17 cellular contexts compared by ENCODE assay signal in genomic region chr6:52523363-52524207, GRCh38. TPM values are rescaled to one million over a fixed set of nuclear protein-coding genes. Genes with fewer than 3 reads are reported as not detected.
DNase-seq lines count a peak whose midpoint lies in the region; ATAC-seq, FAIRE-seq and TF ChIP-seq lines count a peak whose summit lies in the region.
"Had no signal": no experiment of that assay in that cellular context is flagged by ENCODE, and none has a peak within 500 bp of the region (broad histone marks: within the 10 kb centered on the region; RNA-seq: fewer than 3 reads in every experiment).

No MANE protein-coding gene starts in this region.

- no peaks in the 10 kb centered on the region for H3K9me2 ChIP-seq in OCI-LY1 (ENCODE audit: low read depth, low read length)

- CTCF ChIA-PET in HEK293 (lab: Yijun Ruan, JAX): interaction anchor here (0.6 to 1.9 kb wide), 7 partner anchors 20 to 148 kb away, joined by 3 to 5 read pairs (median 3); no protein-coding TSS in a partner anchor

- no peaks in the 10 kb centered on the region for H3K9me3 ChIP-seq in HEK293 (ENCODE audit: control insufficient read depth, insufficient read depth, low read depth, low read length)
- H3K9me3 ChIP-seq in OCI-LY1 (ENCODE audit: low read length): no peaks in the 10 kb centered on the region
- no peaks in the 10 kb centered on the region for H3K9me3 ChIP-seq in neural progenitor cell (ENCODE audit: low read depth)
- no peaks in the 10 kb centered on the region for H3K9me3 ChIP-seq in upper lobe of left lung
- H3K9me3 ChIP-seq: right atrium auricular region had no signal

- H3K27me3 Mint-ChIP-seq in neural progenitor cell (ENCODE audit: insufficient read depth, low read depth) (peaks cover 6% of the 10 kb centered on the region), type B pancreatic cell (no peaks in the 10 kb centered on the region)

- no peak for TF ChIP-seq POLR2A in upper lobe of left lung (IDR thresholded peaks at IDR 0.05)

- peaks cover 9% of the 10 kb centered on the region for H3K79me2 ChIP-seq in OCI-LY1 (ENCODE audit: insufficient read depth, low read length)
- no peaks in the 10 kb centered on the region for H3K79me2 ChIP-seq in neural progenitor cell (ENCODE audit: low read depth)

- DNase-seq in bronchial epithelial cell (ENCODE audit: low read depth): peak; percentile 45
- no peak for DNase-seq in neural progenitor cell (ENCODE audit: low spot score)
- no peak for DNase-seq in upper lobe of left lung
- no peak for DNase-seq in NCI-H187 (lab: John Stamatoyannopoulos, UW)
- DNase-seq in type B pancreatic cell (ENCODE audit: extremely low spot score, unreplicated experiment): no peak
- DNase-seq: activated naive CD4-positive, alpha-beta T cell treated with anti-CD3 and anti-CD28 coated beads for 36 hours; GF-D8; GOT3; NCI-H1694 treated with DMSO at 0.1 percent for 48 hours; NCI-H510A treated with DMSO at 0.1 percent for 48 hours had no signal

- TF ChIP-seq CTCF in HEK293 (tag by site-specific recombination; IDR thresholded peaks at IDR 0.05) (no peak), OCI-LY1 (IDR thresholded peaks at IDR 0.05; ENCODE audit: low read length) (no peak), bronchial epithelial cell (IDR thresholded peaks at IDR 0.05; ENCODE audit: insufficient read depth, low read length, severe bottlenecking) (no peak), neural progenitor cell (IDR thresholded peaks at IDR 0.05) (no peak), upper lobe of left lung (IDR thresholded peaks at IDR 0.05) (no peak), type B pancreatic cell (conservative IDR thresholded peaks at IDR 0.05) (no peak)

- H3K27me3 ChIP-seq in OCI-LY1 (ENCODE audit: insufficient read depth, low read length): no peaks in the 10 kb centered on the region
- no peaks in the 10 kb centered on the region for H3K27me3 ChIP-seq in bronchial epithelial cell (ENCODE audit: control insufficient read depth, insufficient read depth, low read length)
- H3K27me3 ChIP-seq in neural progenitor cell: no peaks in the 10 kb centered on the region
- H3K27me3 ChIP-seq in upper lobe of left lung: no peaks in the 10 kb centered on the region
- H3K27me3 ChIP-seq: cardiac muscle cell, hepatocyte, right atrium auricular region had no signal

- POLR2A ChIA-PET in HEK293 (lab: Yijun Ruan, JAX): interaction anchor here (1.3 to 1.4 kb wide), 2 partner anchors 13 to 20 kb away, joined by 3 read pairs; no protein-coding TSS in a partner anchor

- H4K20me1 ChIP-seq in OCI-LY1 (ENCODE audit: insufficient read depth, low read length): no peaks in the 10 kb centered on the region
- no peaks in the 10 kb centered on the region for H4K20me1 ChIP-seq in neural progenitor cell (ENCODE audit: low read depth)

- H3K4me3 ChIP-seq in HEK293 (ENCODE audit: low read depth, low read length): no peak overlapping the region
- peak overlapping the region; percentile 3 for H3K4me3 ChIP-seq in OCI-LY1 (ENCODE audit: low read depth, low read length, poor library complexity, severe bottlenecking)
- no peak overlapping the region for H3K4me3 ChIP-seq in bronchial epithelial cell (ENCODE audit: low read depth, low read length)
- H3K4me3 ChIP-seq in neural progenitor cell: no peak overlapping the region
- H3K4me3 ChIP-seq in upper lobe of left lung: no peak overlapping the region
- H3K4me3 ChIP-seq: cardiac muscle cell, hepatocyte, right atrium auricular region had no signal

- WGBS in upper lobe of left lung, 2 donors: 72 to 80% methylated on average over 7 of the region's 7 CpGs

- TF ChIP-seq EP300 in upper lobe of left lung (IDR thresholded peaks at IDR 0.05): no peak

- H3F3A ChIP-seq in OCI-LY1 (ENCODE audit: insufficient read depth, low read length) (no peaks in the 10 kb centered on the region), neural progenitor cell (ENCODE audit: low read depth) (no peaks in the 10 kb centered on the region)

- H3K4me1 Mint-ChIP-seq in neural progenitor cell (peaks cover 21% of the 10 kb centered on the region), type B pancreatic cell (ENCODE audit: unreplicated experiment) (peaks cover 20% of the 10 kb centered on the region)

- H3K9ac ChIP-seq in OCI-LY1 (ENCODE audit: low read length) (peak overlapping the region; percentile 7; the same call in 1 of the 2 replicates), neural progenitor cell (no peak overlapping the region)

- ATAC-seq in upper lobe of left lung (ENCODE audit: low FRiP score in 2 of 2) (no peak), GM18502 (IDR thresholded peaks at IDR 0.05; ENCODE audit: poor library complexity, unreplicated experiment) (no peak)

- no peaks in the 10 kb centered on the region for H3K9me3 Mint-ChIP-seq in neural progenitor cell
- no peaks in the 10 kb centered on the region for H3K9me3 Mint-ChIP-seq in type B pancreatic cell
- H3K9me3 Mint-ChIP-seq: activated naive CD4-positive, alpha-beta T cell treated with anti-CD3 and anti-CD28 coated beads for 36 hours; mesothelial cell of epicardium had no signal

- H2AFZ ChIP-seq in OCI-LY1 (ENCODE audit: low read length) (no peak overlapping the region), neural progenitor cell (replicated peaks) (no peak overlapping the region)
- H2AFZ ChIP-seq: hepatocyte had no signal

- peaks cover 14% of the 10 kb centered on the region for H3K36me3 Mint-ChIP-seq in neural progenitor cell
- H3K36me3 Mint-ChIP-seq in type B pancreatic cell: peaks cover 7% of the 10 kb centered on the region

- H3K27ac Mint-ChIP-seq in neural progenitor cell: peak overlapping the region; percentile 14
- H3K27ac Mint-ChIP-seq in type B pancreatic cell: no peak overlapping the region
- H3K27ac Mint-ChIP-seq: activated naive CD4-positive, alpha-beta T cell treated with anti-CD3 and anti-CD28 coated beads for 36 hours had no signal

- H3K4me2 ChIP-seq in OCI-LY1 (ENCODE audit: low read length): peak overlapping the region; percentile 32
- no peak overlapping the region for H3K4me2 ChIP-seq in neural progenitor cell
- H3K4me2 ChIP-seq: hepatocyte had no signal

- no peak for FAIRE-seq in bronchial epithelial cell (lab: Jason Lieb, UNC)

- H3K27ac ChIP-seq in HEK293 (ENCODE audit: extremely low read depth, low read depth, low read length) (no peak overlapping the region; the same call in 1 of the 2 replicates), OCI-LY1 (ENCODE audit: low read depth, low read length, poor library complexity, severe bottlenecking) (peak overlapping the region; percentile 89), neural progenitor cell (no peak overlapping the region), upper lobe of left lung (peak overlapping the region in 1 of 4 donors; percentile 22)

- H3K36me3 ChIP-seq in HEK293 (ENCODE audit: control insufficient read depth in 2 of 2, insufficient read depth in 1 of 2, low read length in 2 of 2) (no peaks in the 10 kb centered on the region), OCI-LY1 (ENCODE audit: insufficient read depth, low read length) (peaks cover 24% of the 10 kb centered on the region), bronchial epithelial cell (ENCODE audit: control insufficient read depth, insufficient read depth, low read length) (no peaks in the 10 kb centered on the region), neural progenitor cell (no peaks in the 10 kb centered on the region), upper lobe of left lung (no peaks in the 10 kb centered on the region)
- H3K36me3 ChIP-seq: cardiac muscle cell, right atrium auricular region had no signal

- H3K4me3 Mint-ChIP-seq in neural progenitor cell (no peak overlapping the region), type B pancreatic cell (no peak overlapping the region)
- H3K4me3 Mint-ChIP-seq: activated naive CD4-positive, alpha-beta T cell treated with anti-CD3 and anti-CD28 coated beads for 36 hours; mesothelial cell of epicardium had no signal

- H3K4me1 ChIP-seq in HEK293 (ENCODE audit: control insufficient read depth, insufficient read depth, low read length): peaks cover 14% of the 10 kb centered on the region
- peaks cover 65% of the 10 kb centered on the region for H3K4me1 ChIP-seq in OCI-LY1 (ENCODE audit: insufficient read depth, low read length, severe bottlenecking)
- peaks cover 8% of the 10 kb centered on the region for H3K4me1 ChIP-seq in neural progenitor cell
- H3K4me1 ChIP-seq in upper lobe of left lung: peaks cover 13 to 31% (median 17%) of the 10 kb centered on the region in 4 donors

TF ChIP-seq in HEK293, 187 proteins besides CTCF, POLR2A, EP300 and RAD21:
- TF ChIP-seq ZNF707 (tag by site-specific recombination; IDR thresholded peaks at IDR 0.05): no peak
- TF ChIP-seq PRDM6 (tag by site-specific recombination; IDR thresholded peaks at IDR 0.05): peak; percentile 36; the same call in 1 of the 2 replicates
- TF ChIP-seq OSR2 (tag by site-specific recombination; IDR thresholded peaks at IDR 0.05): 0 out of 2 replicates have a peak, but pooled peaks have one; percentile 6

RNA-seq across cellular contexts. Expression of gene TRAM2, which starts 53.3 kb away (rescaled TPM):
- total RNA-seq in bronchial epithelial cell (3.2 and 4.2 TPM in 2 replicates), neural progenitor cell (ENCODE audit: low replicate concordance) (12.3 and 15.5 TPM in 2 replicates), upper lobe of left lung (10 to 100 TPM in 5 of 6 donors, 1 to 10 TPM in 1; 9.4 to 26.8 (median 14.3) TPM), type B pancreatic cell (ENCODE audit: low replicate concordance) (17.3 and 23.0 TPM in 2 replicates)
